ENCODE assay signal across 1 cellular context in the genomic region with DNA sequence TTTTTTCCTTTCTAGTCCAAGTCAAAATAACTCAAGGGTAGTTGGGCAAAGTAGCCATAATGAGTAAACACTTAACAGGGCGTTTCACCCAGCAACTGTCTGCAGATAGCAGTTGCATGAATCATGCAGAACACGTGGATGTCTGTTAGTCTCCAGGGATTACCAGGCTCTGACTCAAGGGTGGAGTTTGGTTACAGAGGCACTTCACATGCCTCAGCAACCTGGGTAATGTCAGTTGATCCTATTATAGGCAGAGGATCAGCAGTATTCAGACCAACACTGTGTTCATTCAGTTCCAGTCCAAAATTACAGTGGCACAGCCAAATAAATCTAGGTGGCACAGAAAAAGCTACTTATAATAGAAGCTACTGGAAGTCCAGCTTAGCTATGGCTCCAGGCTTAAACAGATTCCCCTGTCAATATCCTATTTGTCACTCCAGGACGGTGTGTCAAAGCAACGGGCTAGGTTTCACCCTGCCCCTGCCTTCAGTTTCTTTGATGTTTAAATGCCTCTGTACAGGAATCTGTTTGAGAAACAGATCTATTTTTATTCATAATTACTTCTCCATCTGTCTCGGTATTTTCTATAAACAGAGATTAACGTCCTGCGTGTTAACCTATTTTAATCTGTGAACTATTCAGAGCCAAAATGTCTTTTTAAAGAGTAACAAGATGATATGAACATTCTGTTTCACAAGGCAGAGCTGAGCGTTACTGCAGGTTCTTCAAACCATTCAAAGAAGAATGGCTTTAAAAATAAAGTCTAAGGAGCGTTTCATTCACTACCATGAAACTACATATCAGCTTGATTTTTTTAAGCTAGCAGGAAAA.
TF ChIP-seq lines count a peak whose summit lies in the region.

No MANE protein-coding gene starts in this region.

TF ChIP-seq in K562, 482 proteins besides CTCF, POLR2A, EP300 and RAD21 (continued from another document and continues in another):
- no peak for TF ChIP-seq RERE (CRISPR knock-in tag; IDR thresholded peaks at IDR 0.05; ENCODE audit: borderline replicate concordance)
- TF ChIP-seq THAP7 (CRISPR knock-in tag; IDR thresholded peaks at IDR 0.05) = no peak
- no peak for TF ChIP-seq NCOA4 (IDR thresholded peaks at IDR 0.05; ENCODE audit: partially characterized antibody)
- TF ChIP-seq, protein P1, sequence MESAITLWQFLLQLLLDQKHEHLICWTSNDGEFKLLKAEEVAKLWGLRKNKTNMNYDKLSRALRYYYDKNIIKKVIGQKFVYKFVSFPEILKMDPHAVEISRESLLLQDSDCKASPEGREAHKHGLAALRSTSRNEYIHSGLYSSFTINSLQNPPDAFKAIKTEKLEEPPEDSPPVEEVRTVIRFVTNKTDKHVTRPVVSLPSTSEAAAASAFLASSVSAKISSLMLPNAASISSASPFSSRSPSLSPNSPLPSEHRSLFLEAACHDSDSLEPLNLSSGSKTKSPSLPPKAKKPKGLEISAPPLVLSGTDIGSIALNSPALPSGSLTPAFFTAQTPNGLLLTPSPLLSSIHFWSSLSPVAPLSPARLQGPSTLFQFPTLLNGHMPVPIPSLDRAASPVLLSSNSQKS (CRISPR knock-in tag; IDR thresholded peaks at IDR 0.05) = no peak
- TF ChIP-seq ZNF24 (IDR thresholded peaks at IDR 0.05) = no peak
- TF ChIP-seq TCF7L2 (IDR thresholded peaks at IDR 0.05; ENCODE audit: low read depth, low read length) = no peak
- no peak for TF ChIP-seq ZNF445 (CRISPR knock-in tag; IDR thresholded peaks at IDR 0.05; ENCODE audit: low read depth)
- TF ChIP-seq ZNF764 (CRISPR knock-in tag; IDR thresholded peaks at IDR 0.05; ENCODE audit: low read depth) = no peak
- TF ChIP-seq, protein P2, sequence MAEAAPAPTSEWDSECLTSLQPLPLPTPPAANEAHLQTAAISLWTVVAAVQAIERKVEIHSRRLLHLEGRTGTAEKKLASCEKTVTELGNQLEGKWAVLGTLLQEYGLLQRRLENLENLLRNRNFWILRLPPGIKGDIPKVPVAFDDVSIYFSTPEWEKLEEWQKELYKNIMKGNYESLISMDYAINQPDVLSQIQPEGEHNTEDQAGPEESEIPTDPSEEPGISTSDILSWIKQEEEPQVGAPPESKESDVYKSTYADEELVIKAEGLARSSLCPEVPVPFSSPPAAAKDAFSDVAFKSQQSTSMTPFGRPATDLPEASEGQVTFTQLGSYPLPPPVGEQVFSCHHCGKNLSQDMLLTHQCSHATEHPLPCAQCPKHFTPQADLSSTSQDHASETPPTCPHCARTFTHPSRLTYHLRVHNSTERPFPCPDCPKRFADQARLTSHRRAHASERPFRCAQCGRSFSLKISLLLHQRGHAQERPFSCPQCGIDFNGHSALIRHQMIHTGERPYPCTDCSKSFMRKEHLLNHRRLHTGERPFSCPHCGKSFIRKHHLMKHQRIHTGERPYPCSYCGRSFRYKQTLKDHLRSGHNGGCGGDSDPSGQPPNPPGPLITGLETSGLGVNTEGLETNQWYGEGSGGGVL (CRISPR knock-in tag; IDR thresholded peaks at IDR 0.05) = no peak
- TF ChIP-seq ZSCAN29 (IDR thresholded peaks at IDR 0.05) = no peak
- TF ChIP-seq ATF4 (CRISPR knock-in tag; IDR thresholded peaks at IDR 0.05) = no peak
- TF ChIP-seq CTBP1 (IDR thresholded peaks at IDR 0.05; ENCODE audit: borderline replicate concordance) = 0 out of 2 replicates have a peak, but pooled peaks have one; percentile 30
- TF ChIP-seq TCFL5 (CRISPR knock-in tag; conservative IDR thresholded peaks at IDR 0.05) = no peak
- TF ChIP-seq RBM25 (IDR thresholded peaks at IDR 0.05; ENCODE audit: low read depth, low read length, severe bottlenecking) = no peak
- TF ChIP-seq STAT6 (CRISPR knock-in tag; IDR thresholded peaks at IDR 0.05) = no peak
- peak; percentile 82 for TF ChIP-seq MEIS2 (IDR thresholded peaks at IDR 0.05; ENCODE audit: partially characterized antibody)
- no peak for TF ChIP-seq TSC22D4 (tag; IDR thresholded peaks at IDR 0.05)
- peak; percentile 47 for TF ChIP-seq ATF7 (IDR thresholded peaks at IDR 0.05)
- peak; percentile 21; the same call in 1 of the 2 replicates for TF ChIP-seq CREM (IDR thresholded peaks at IDR 0.05; ENCODE audit: low read depth)
- no peak for TF ChIP-seq CBX5 (IDR thresholded peaks at IDR 0.05; ENCODE audit: borderline replicate concordance, low read depth)
- no peak for TF ChIP-seq SIX5 (IDR thresholded peaks at IDR 0.05; ENCODE audit: borderline replicate concordance in 1 of 2, insufficient read depth in 1 of 2, low read depth in 1 of 2, low read length in 2 of 2)
- no peak for TF ChIP-seq OTX1 (CRISPR knock-in tag; IDR thresholded peaks at IDR 0.05)
- TF ChIP-seq SMARCB1 (IDR thresholded peaks at IDR 0.05; ENCODE audit: insufficient read length, low read depth) = no peak
- no peak for TF ChIP-seq ZNF431 (CRISPR knock-in tag; IDR thresholded peaks at IDR 0.05)
- no peak for TF ChIP-seq MECOM (CRISPR knock-in tag; IDR thresholded peaks at IDR 0.05)
- no peak for TF ChIP-seq ZBTB2 (IDR thresholded peaks at IDR 0.05)
- no peak for TF ChIP-seq ZNF143 (CRISPR knock-in tag; IDR thresholded peaks at IDR 0.05)
- TF ChIP-seq ZNF695 (CRISPR knock-in tag; IDR thresholded peaks at IDR 0.05) = no peak
- no peak for TF ChIP-seq ZNF717 (CRISPR knock-in tag; IDR thresholded peaks at IDR 0.05)
- TF ChIP-seq ZNF347 (CRISPR knock-in tag; IDR thresholded peaks at IDR 0.05; ENCODE audit: low read depth) = no peak
- no peak for TF ChIP-seq ADNP (tag; IDR thresholded peaks at IDR 0.05)
- TF ChIP-seq SAFB (IDR thresholded peaks at IDR 0.05; ENCODE audit: borderline replicate concordance, low read depth, low read length) = no peak
- peak; percentile 61; the same call in 1 of the 2 replicates for TF ChIP-seq TOE1 (IDR thresholded peaks at IDR 0.05; ENCODE audit: borderline replicate concordance)
- TF ChIP-seq TOE1 (CRISPR knock-in tag; IDR thresholded peaks at IDR 0.05; ENCODE audit: borderline replicate concordance, low read depth) = no peak
- no peak for TF ChIP-seq HNRNPH1 (optimal IDR thresholded peaks at IDR 0.05; ENCODE audit: low read depth, low read length)
- no peak for TF ChIP-seq WHSC1 (IDR thresholded peaks at IDR 0.05; ENCODE audit: low read length)
- no peak for TF ChIP-seq PTTG1 (tag; IDR thresholded peaks at IDR 0.05; ENCODE audit: low read depth)
- no peak for TF ChIP-seq SMAD3 (CRISPR knock-in tag; conservative IDR thresholded peaks at IDR 0.05)
- TF ChIP-seq NFRKB (IDR thresholded peaks at IDR 0.05; ENCODE audit: low read depth) = no peak
- no peak for TF ChIP-seq NR2C1 (IDR thresholded peaks at IDR 0.05)
- no peak for TF ChIP-seq NR2C1 (tag; IDR thresholded peaks at IDR 0.05)
- TF ChIP-seq ZC3H4 (CRISPR knock-in tag; IDR thresholded peaks at IDR 0.05; ENCODE audit: borderline replicate concordance) = no peak
- TF ChIP-seq TBP (optimal IDR thresholded peaks at IDR 0.05; ENCODE audit: low read depth, low read length) = no peak
- TF ChIP-seq PKNOX1 (IDR thresholded peaks at IDR 0.05) = peak; percentile 72
- TF ChIP-seq KLF6 (CRISPR knock-in tag; IDR thresholded peaks at IDR 0.05; ENCODE audit: borderline replicate concordance) = no peak
- TF ChIP-seq UBTF (IDR thresholded peaks at IDR 0.05; ENCODE audit: borderline replicate concordance in 1 of 2, low read depth in 2 of 2, low read length in 2 of 2) = no peak
